ENCODE assay signal across 10 cellular contexts in the genomic region with DNA sequence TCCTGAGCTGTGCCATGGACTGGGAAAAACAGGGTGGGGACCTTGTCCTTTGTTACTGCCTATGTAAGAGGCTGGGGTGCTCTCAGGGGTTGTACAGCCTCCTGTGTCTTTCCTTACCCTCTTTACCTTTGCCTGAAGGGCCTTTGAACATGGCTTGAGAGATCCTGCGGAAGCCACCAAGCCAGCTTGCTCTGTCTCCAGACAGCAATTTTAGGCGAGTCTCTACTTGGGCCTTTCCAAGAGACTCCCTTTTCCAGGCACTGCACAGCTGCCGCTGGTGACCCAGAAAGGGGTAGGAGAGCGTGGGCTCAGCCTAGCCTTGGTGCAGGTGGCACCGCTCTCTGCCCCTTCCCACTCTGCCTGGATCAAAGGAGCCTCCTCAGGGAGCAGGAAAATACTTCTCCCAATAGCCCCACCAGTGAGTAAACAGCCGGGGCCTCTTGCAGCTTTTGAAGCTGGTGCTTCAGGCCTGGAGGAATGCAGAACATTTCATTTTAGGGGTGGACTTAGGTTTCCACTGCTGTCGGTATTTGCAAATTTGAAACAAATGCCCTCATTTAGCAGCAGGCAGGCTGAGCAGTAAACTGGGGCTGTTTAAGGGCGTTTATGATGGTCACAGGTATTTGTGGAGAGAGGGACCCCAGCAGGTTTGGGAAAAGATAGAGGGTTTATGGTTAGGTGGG. TPM values are rescaled to one million over a fixed set of nuclear protein-coding genes. Genes with fewer than 3 reads are reported as not detected.
A peak's percentile ranks its signal among the peaks of the same experiment; 100 is the strongest.
DNase-seq lines count a peak whose midpoint lies in the region; ATAC-seq lines count a peak whose summit lies in the region.
"Had no signal": no experiment of that assay in that cellular context is flagged by ENCODE, and none has a peak within 500 bp of the region (broad histone marks: within the 10 kb centered on the region; RNA-seq: fewer than 3 reads in every experiment).

No MANE protein-coding gene starts in this region.

- in situ Hi-C loops in GM23248 (cut with MboI), result no loop called here

- intact Hi-C loops in sciatic nerve (cut with DNase I), result no loop called here

- no peaks in the 10 kb centered on the region for H3K9me2 ChIP-seq in GM23248 (ENCODE audit: insufficient read depth)

- H3K4me1 ChIP-seq in GM23248 (ENCODE audit: insufficient read depth), result peaks cover 37% of the 10 kb centered on the region
- peaks cover 15% of the 10 kb centered on the region for H3K4me1 ChIP-seq in adipocyte (ENCODE audit: control insufficient read depth, insufficient read depth, low read length)

- H3K4me2 ChIP-seq in GM23248 (ENCODE audit: unreplicated experiment), result no peak overlapping the region

- peaks cover 20% of the 10 kb centered on the region for H3F3A ChIP-seq in GM23248 (ENCODE audit: insufficient read depth)

- H3K36me3 ChIP-seq in GM23248 (ENCODE audit: low read depth) (no peaks in the 10 kb centered on the region), adipocyte (ENCODE audit: control insufficient read depth, insufficient read depth, low read length, severe bottlenecking) (no peaks in the 10 kb centered on the region)

- H3K4me3 ChIP-seq in GM23248 (no peak overlapping the region), adipocyte (ENCODE audit: low read length) (no peak overlapping the region), iPS-18c (ENCODE audit: insufficient read depth, low read depth, low read length) (peak overlapping the region; percentile 11)

- no peak overlapping the region for H2AFZ ChIP-seq in GM23248

- no peaks in the 10 kb centered on the region for H3K27me3 ChIP-seq in GM23248 (replicated peaks; ENCODE audit: insufficient read depth)
- H3K27me3 ChIP-seq in adipocyte (replicated peaks; ENCODE audit: control insufficient read depth, insufficient read depth, low read length), result no peaks in the 10 kb centered on the region

- WGBS in GM23248 (ENCODE audit: low coverage in 1 of 2, low lambda C conversion rate in 2 of 2, missing lambda C conversion rate in 2 of 2), 2 experiments, result 68 to 70% methylated on average over 8 of the region's 8 CpGs

- H3K79me2 ChIP-seq in GM23248 (ENCODE audit: insufficient read depth), result peaks cover 100% of the 10 kb centered on the region

- no peaks in the 10 kb centered on the region; the same call in 1 of the 2 replicates for H4K20me1 ChIP-seq in GM23248 (ENCODE audit: insufficient read depth)

- peak overlapping the region; percentile 26; the same call in 1 of the 2 replicates for H3K27ac ChIP-seq in GM23248

- ATAC-seq in sciatic nerve (peak; percentile 26), GM21619 (IDR thresholded peaks at IDR 0.05; ENCODE audit: unreplicated experiment) (no peak), HG02885 (IDR thresholded peaks at IDR 0.05; ENCODE audit: poor library complexity, unreplicated experiment) (no peak), HG02852 (IDR thresholded peaks at IDR 0.05; ENCODE audit: unreplicated experiment) (no peak), GM19324 (IDR thresholded peaks at IDR 0.05; ENCODE audit: low FRiP score, unreplicated experiment) (no peak)

- DNase-seq in GM23248, result peak; percentile 41
- peak; percentile 78 for DNase-seq in adipocyte (ENCODE audit: low read depth)
- DNase-seq in sciatic nerve (ENCODE audit: low spot score), result no peak
- DNase-seq: NCI-H748 treated with DMSO at 0.1 percent for 48 hours, T-helper 2 cell had no signal

- no peaks in the 10 kb centered on the region for H3K9me3 ChIP-seq in GM23248 (ENCODE audit: low read depth)
- no peaks in the 10 kb centered on the region for H3K9me3 ChIP-seq in adipocyte (ENCODE audit: control insufficient read depth, low read length)
- no peaks in the 10 kb centered on the region for H3K9me3 ChIP-seq in iPS-18c (ENCODE audit: control insufficient read depth, insufficient read depth, low read length)

- H3K9ac ChIP-seq in GM23248, result 0 out of 2 replicates have a peak overlapping the region, but pooled peaks have one; percentile 22
- H3K9ac ChIP-seq in adipocyte (ENCODE audit: low read length), result no peak overlapping the region

RNA-seq across cellular contexts. Expression of a gene that starts 13.9 kb away (rescaled TPM):
- total RNA-seq in GM23248 (2014; rRNA removed; shearing (Covaris generic)), result 146 and 162 TPM in 2 replicates
- polyA plus RNA-seq in GM23248 (2016; fragmentation: Nextera tagmentation; extraction: Ambion mirVana), result 110 and 113 TPM in 2 replicates
- total RNA-seq in sciatic nerve, result 11.0 TPM

RNA-seq across cellular contexts. Expression of a gene that starts 30.6 kb away (rescaled TPM):
- total RNA-seq in GM23248 (2014; rRNA removed; shearing (Covaris generic)), result 15.0 and 32.2 TPM in 2 replicates
- polyA plus RNA-seq in GM23248 (2016; fragmentation: Nextera tagmentation; extraction: Ambion mirVana), result 10.4 and 10.7 TPM in 2 replicates
- 35.5 TPM for total RNA-seq in sciatic nerve

RNA-seq across cellular contexts. Expression of a gene that starts 30.8 kb away (rescaled TPM):
- total RNA-seq in GM23248 (2014; rRNA removed; shearing (Covaris generic)), result 18.5 and 19.7 TPM in 2 replicates
- polyA plus RNA-seq in GM23248 (2016; fragmentation: Nextera tagmentation; extraction: Ambion mirVana), result 71.9 and 78.0 TPM in 2 replicates
- total RNA-seq in sciatic nerve, result 40.4 TPM

RNA-seq across cellular contexts. Expression of a gene that starts 36.4 kb away (rescaled TPM):
- 50.1 and 54.1 TPM in 2 replicates for total RNA-seq in GM23248 (2014; rRNA removed; shearing (Covaris generic))
- polyA plus RNA-seq in GM23248 (2016; fragmentation: Nextera tagmentation; extraction: Ambion mirVana), result 21.8 and 23.7 TPM in 2 replicates
- 20.9 TPM for total RNA-seq in sciatic nerve

Comparison
In these comparisons a context has a peak if more than half of its experiments do, and no peak if none do; other contexts are left out.
1. RNA of a gene that starts 13.9 kb away (total RNA-seq): 146 to 162 TPM in GM23248; 11.0 TPM in sciatic nerve (single experiment); every median in the first group is over 10 times any median in the second.